In the genomic region with DNA sequence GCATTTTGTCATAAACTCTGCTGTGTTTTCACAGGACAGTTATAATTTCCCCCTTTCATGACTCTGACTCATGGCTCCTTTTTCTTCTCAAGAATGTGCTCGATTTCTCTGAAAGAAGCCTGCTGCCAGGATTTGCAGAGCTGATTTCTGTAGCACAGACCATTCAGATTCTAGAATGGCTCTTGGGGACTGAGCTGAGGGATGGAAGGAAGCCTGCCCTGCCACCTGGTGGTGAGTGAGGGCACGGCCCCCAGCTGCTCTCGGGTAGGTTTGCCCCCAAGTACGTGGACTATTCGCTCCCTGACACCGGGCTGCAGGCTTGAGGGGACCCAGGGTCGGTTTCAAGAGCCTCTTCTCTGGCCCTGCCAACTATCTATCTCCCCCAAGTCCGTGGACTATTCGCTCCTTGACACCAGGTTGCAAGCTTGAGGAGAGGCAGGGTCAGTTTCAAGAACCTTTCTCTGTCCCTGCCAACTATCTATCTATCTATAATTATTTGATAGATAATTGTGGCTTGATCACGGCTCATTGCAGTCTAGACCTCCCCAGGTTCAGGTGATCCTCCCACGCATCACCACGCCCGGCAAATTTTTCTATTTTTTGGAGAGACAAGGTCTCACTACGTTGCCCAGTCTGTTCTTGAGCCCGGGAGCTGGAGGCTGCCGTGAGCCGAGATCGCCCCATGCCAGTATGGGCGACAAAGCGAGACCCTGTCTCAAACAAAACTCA, we compare ENCODE assay signal across 8 cellular contexts. TPM values are rescaled to one million over a fixed set of nuclear protein-coding genes. Genes with fewer than 3 reads are reported as not detected.
DNase-seq lines count a peak whose midpoint lies in the region; ATAC-seq, FAIRE-seq and TF ChIP-seq lines count a peak whose summit lies in the region.

No MANE protein-coding gene starts in this region.

- H3K36me3 ChIP-seq in WERI-Rb-1 (peaks cover 3% of the 10 kb centered on the region; the same call in 1 of the 2 replicates), kidney (ENCODE audit: control insufficient read depth in 1 of 2, insufficient read depth in 2 of 2, low read length in 2 of 2) (no peaks in the 10 kb centered on the region)

- H3K9me3 ChIP-seq in WERI-Rb-1 (ENCODE audit: severe bottlenecking) (no peaks in the 10 kb centered on the region), kidney (ENCODE audit: control insufficient read depth in 1 of 2, low read length in 2 of 2) (no peaks in the 10 kb centered on the region)

- no peak overlapping the region for H3K4me3 ChIP-seq in WERI-Rb-1 (ENCODE audit: low read depth, low read length)
- H3K4me3 ChIP-seq in kidney (ENCODE audit: low read length in 2 of 2): no peak overlapping the region

- in situ Hi-C loops in T47D (cut with HindIII; ENCODE audit: low pct_unique_long_range_greater_than_20kb, low sequenced_read_pairs): no loop called here

- TF ChIP-seq CTCF in AG09319 (IDR thresholded peaks at IDR 0.05; ENCODE audit: low read depth, low read length) (peak; percentile 97), WERI-Rb-1 (IDR thresholded peaks at IDR 0.05; ENCODE audit: low read depth, low read length) (peak; percentile 99), kidney (IDR thresholded peaks at IDR 0.05; ENCODE audit: borderline replicate concordance, extremely low read depth, insufficient read depth) (peak; percentile 75)

- H3K27me3 ChIP-seq in WERI-Rb-1 (ENCODE audit: insufficient read depth, low read depth, severe bottlenecking): no peaks in the 10 kb centered on the region

- peaks cover 2 to 5% of the 10 kb centered on the region in 2 donors for H3K4me1 ChIP-seq in kidney (ENCODE audit: control insufficient read depth in 1 of 2, insufficient read depth in 1 of 2, low read depth in 1 of 2, low read length in 2 of 2)

- ATAC-seq in GM18873 (IDR thresholded peaks at IDR 0.05; ENCODE audit: low FRiP score, unreplicated experiment): peak; percentile 59
- ATAC-seq in HG03108 (IDR thresholded peaks at IDR 0.05; ENCODE audit: unreplicated experiment): peak; percentile 65

- intact Hi-C loops in kidney (cut with DNase I): no loop called here

- H3K27ac ChIP-seq in WERI-Rb-1 (no peak overlapping the region), kidney (ENCODE audit: low read depth in 2 of 2, low read length in 2 of 2) (no peak overlapping the region)

- DNase-seq in AG09319 (ENCODE audit: extremely low read depth, low read depth) (peak; percentile 38), NCI-H2227 (lab: John Stamatoyannopoulos, UW; ENCODE audit: unreplicated experiment) (peak; percentile 83), WERI-Rb-1 (peak; percentile 85), T47D (ENCODE audit: low read depth in 1 of 2, low spot score in 1 of 2) (peak; percentile 63 to 69), kidney (peak; percentile 81)
- peak; percentile 65 to 67 for DNase-seq in stimulated activated CD4-positive, alpha-beta T cell treated with anti-CD3 and anti-CD28 coated beads, Interleukin-1b, Interleukin-23, amount 100 ng/mL, for 4 hours (ENCODE audit: low read depth in 2 of 2)

- no peak overlapping the region for H3K9ac ChIP-seq in kidney (ENCODE audit: low read length in 2 of 2)

- no peak for FAIRE-seq in kidney (lab: Jason Lieb, UNC)

RNA-seq across cellular contexts. Expression of gene SMYD5, which starts 1.4 kb away (rescaled TPM):
- 23.5 TPM for total RNA-seq in kidney
- polyA plus RNA-seq in kidney (ENCODE audit: insufficient read depth, low read depth, low replicate concordance): 20.8 TPM

RNA-seq across cellular contexts. Expression of gene NOTO, which starts 10.2 kb away (rescaled TPM):
- total RNA-seq in kidney: not detected
- not detected for polyA plus RNA-seq in kidney (ENCODE audit: insufficient read depth, low read depth, low replicate concordance)

RNA-seq across cellular contexts. Expression of gene PRADC1, which starts 20.4 kb away (rescaled TPM):
- total RNA-seq in kidney: 16.1 TPM
- 57.7 TPM for polyA plus RNA-seq in kidney (ENCODE audit: insufficient read depth, low read depth, low replicate concordance)

RNA-seq across cellular contexts. Expression of gene CCT7, which starts 21.5 kb away (rescaled TPM):
- 164 TPM for total RNA-seq in kidney
- polyA plus RNA-seq in kidney (ENCODE audit: insufficient read depth, low read depth, low replicate concordance): 173 TPM
